Comparison of ENCODE assay signal across 8 cellular contexts in the genomic region with DNA sequence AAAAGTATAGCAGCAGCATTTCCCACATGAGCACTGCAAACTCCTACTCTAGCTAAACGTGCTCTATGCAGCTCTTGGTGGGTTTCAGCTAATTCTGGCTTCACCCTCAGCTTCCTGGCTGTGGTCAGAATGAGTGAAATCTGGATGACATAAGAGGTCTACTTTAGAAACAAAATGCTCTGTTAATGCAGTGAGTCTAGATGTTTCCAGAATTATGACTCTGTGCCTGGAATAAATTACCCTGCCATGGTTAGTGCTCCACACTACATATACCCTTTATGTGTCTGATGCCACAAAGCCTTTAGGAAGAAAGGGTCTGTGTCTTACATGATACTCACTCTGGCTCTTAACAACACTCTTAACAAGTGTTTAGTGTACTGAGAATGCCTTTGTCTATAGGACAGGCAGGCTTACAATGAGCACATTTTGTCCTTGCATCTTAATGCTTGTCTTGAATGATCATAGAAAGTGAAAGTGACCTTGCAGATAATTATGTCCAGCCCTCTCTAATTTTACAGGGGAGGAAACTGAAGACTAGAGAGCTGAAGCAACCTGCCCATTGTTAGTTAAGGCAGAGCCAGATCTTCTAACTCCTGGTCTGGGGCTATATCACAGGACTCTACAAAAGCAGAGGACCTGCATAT. TPM values are rescaled to one million over a fixed set of nuclear protein-coding genes. Genes with fewer than 3 reads are reported as not detected.
A peak's percentile ranks its signal among the peaks of the same experiment; 100 is the strongest.
DNase-seq lines count a peak whose midpoint lies in the region; ATAC-seq and TF ChIP-seq lines count a peak whose summit lies in the region.

No MANE protein-coding gene starts in this region.

- H3K4me3 ChIP-seq in CD4-positive, alpha-beta memory T cell (ENCODE audit: low read length in 2 of 2): no peak overlapping the region
- no peak overlapping the region for H3K4me3 ChIP-seq in vagina

- peak overlapping the region in 5 of 8 donors; percentile 1 to 61 (median 51) for H3K4me3 Mint-ChIP-seq in CD4-positive, alpha-beta memory T cell
- H3K4me3 Mint-ChIP-seq in activated T-helper 1 cell treated with anti-CD3 and anti-CD28 coated beads, Interleukin-12 subunit alpha, Interleukin-12 subunit beta, Interleukin-2, Interleukin-4 antibody, amounts not matched to agents 30 ng/mL and 10 ng/mL and 1 ng/mL, durations not matched to agents 14 hours and 24 hours and 36 hours: peak overlapping the region; percentile 64

- no peaks in the 10 kb centered on the region for H3K9me3 ChIP-seq in CD4-positive, alpha-beta memory T cell (ENCODE audit: control insufficient read depth in 1 of 2, low read length in 2 of 2)
- H3K9me3 ChIP-seq in vagina: no peaks in the 10 kb centered on the region

- H3K36me3 ChIP-seq in CD4-positive, alpha-beta memory T cell (ENCODE audit: insufficient read depth, low read length): peaks cover 52% of the 10 kb centered on the region
- H3K36me3 ChIP-seq in vagina: peaks cover 3 to 51% of the 10 kb centered on the region in 2 donors

- CTCF ChIA-PET in CD4-positive, alpha-beta memory T cell (lab: Charles Lee; ENCODE audit: partially characterized antibody): interaction anchor here (0.9 to 11.7 kb wide), 5 partner anchors 10 to 17 kb away, joined by 3 to 117 read pairs (median 23); no protein-coding TSS in a partner anchor

- no peaks in the 10 kb centered on the region for H3K9me3 Mint-ChIP-seq in CD4-positive, alpha-beta memory T cell
- no peaks in the 10 kb centered on the region for H3K9me3 Mint-ChIP-seq in activated T-helper 1 cell treated with anti-CD3 and anti-CD28 coated beads, Interleukin-12 subunit alpha, Interleukin-12 subunit beta, Interleukin-2, Interleukin-4 antibody, amounts not matched to agents 30 ng/mL and 10 ng/mL and 1 ng/mL, durations not matched to agents 14 hours and 24 hours and 36 hours

- peak; percentile 49 for ATAC-seq in GM19372 (IDR thresholded peaks at IDR 0.05; ENCODE audit: low read depth, unreplicated experiment)
- ATAC-seq in HG03460 (IDR thresholded peaks at IDR 0.05; ENCODE audit: unreplicated experiment): peak; percentile 82

- H3K27me3 Mint-ChIP-seq in CD4-positive, alpha-beta memory T cell: no peaks in the 10 kb centered on the region
- peaks cover 3% of the 10 kb centered on the region for H3K27me3 Mint-ChIP-seq in activated T-helper 1 cell treated with anti-CD3 and anti-CD28 coated beads, Interleukin-12 subunit alpha, Interleukin-12 subunit beta, Interleukin-2, Interleukin-4 antibody, amounts not matched to agents 30 ng/mL and 10 ng/mL and 1 ng/mL, durations not matched to agents 14 hours and 24 hours and 36 hours (ENCODE audit: insufficient read depth)

- TF ChIP-seq CTCF in vagina (IDR thresholded peaks at IDR 0.05): no peak

- peak in 1 of 5 donors; percentile 39 for DNase-seq in CD4-positive, alpha-beta memory T cell
- peak; percentile 39 for DNase-seq in activated T-helper 1 cell treated with anti-CD3 and anti-CD28 coated beads, Interleukin-12 subunit alpha, Interleukin-12 subunit beta, Interleukin-2, Interleukin-4 antibody, amounts not matched to agents 30 ng/mL and 10 ng/mL and 1 ng/mL, durations not matched to agents 14 hours and 24 hours and 36 hours (ENCODE audit: low spot score)
- no peak for DNase-seq in SW480 (ENCODE audit: low spot score)
- no peak for DNase-seq in vagina (ENCODE audit: extremely low spot score in 2 of 2)
- DNase-seq in NCI-H1694 treated with DMSO at 0.1 percent for 48 hours (lab: John Stamatoyannopoulos, UW): no peak
- DNase-seq in GF-D8 (lab: John Stamatoyannopoulos, UW): no peak

- TF ChIP-seq POLR2A in vagina (IDR thresholded peaks at IDR 0.05): no peak

- intact Hi-C loops in CD4-positive, alpha-beta memory T cell (cut with micrococcal nuclease): no loop called here
- intact Hi-C loops in activated T-helper 1 cell treated with anti-CD3 and anti-CD28 coated beads, Interleukin-12 subunit alpha, Interleukin-12 subunit beta, Interleukin-2, Interleukin-4 antibody, amounts not matched to agents 30 ng/mL and 10 ng/mL and 1 ng/mL, durations not matched to agents 14 hours and 24 hours and 36 hours (cut with micrococcal nuclease): loop anchor here (1.0 to 10.0 kb wide), 6 partner anchors 9 to 530 kb away; partner anchors contain the start of genes POGZ and S100A10
- intact Hi-C loops in vagina (cut with DNase I): no loop called here

- H3K4me1 Mint-ChIP-seq in CD4-positive, alpha-beta memory T cell: peaks cover 41 to 59% (median 48%) of the 10 kb centered on the region in 4 donors
- peaks cover 61% of the 10 kb centered on the region for H3K4me1 Mint-ChIP-seq in activated T-helper 1 cell treated with anti-CD3 and anti-CD28 coated beads, Interleukin-12 subunit alpha, Interleukin-12 subunit beta, Interleukin-2, Interleukin-4 antibody, amounts not matched to agents 30 ng/mL and 10 ng/mL and 1 ng/mL, durations not matched to agents 14 hours and 24 hours and 36 hours (ENCODE audit: low read depth)

- H3K27ac ChIP-seq in CD4-positive, alpha-beta memory T cell (ENCODE audit: low read depth, low read length): peak overlapping the region; percentile 6
- H3K27ac ChIP-seq in vagina: no peak overlapping the region

- H3K4me1 ChIP-seq in CD4-positive, alpha-beta memory T cell (ENCODE audit: insufficient read depth, low read length): peaks cover 49% of the 10 kb centered on the region
- H3K4me1 ChIP-seq in vagina: peaks cover 70% of the 10 kb centered on the region

- H3K36me3 Mint-ChIP-seq in CD4-positive, alpha-beta memory T cell: peaks cover 56 to 82% of the 10 kb centered on the region in 2 donors
- H3K36me3 Mint-ChIP-seq in activated T-helper 1 cell treated with anti-CD3 and anti-CD28 coated beads, Interleukin-12 subunit alpha, Interleukin-12 subunit beta, Interleukin-2, Interleukin-4 antibody, amounts not matched to agents 30 ng/mL and 10 ng/mL and 1 ng/mL, durations not matched to agents 14 hours and 24 hours and 36 hours (ENCODE audit: low read depth): peaks cover 65% of the 10 kb centered on the region

- H3K27ac Mint-ChIP-seq in CD4-positive, alpha-beta memory T cell: peak overlapping the region; percentile 21 to 90 (median 62)
- peak overlapping the region; percentile 90 for H3K27ac Mint-ChIP-seq in activated T-helper 1 cell treated with anti-CD3 and anti-CD28 coated beads, Interleukin-12 subunit alpha, Interleukin-12 subunit beta, Interleukin-2, Interleukin-4 antibody, amounts not matched to agents 30 ng/mL and 10 ng/mL and 1 ng/mL, durations not matched to agents 14 hours and 24 hours and 36 hours

- POLR2A ChIA-PET in CD4-positive, alpha-beta memory T cell (lab: Charles Lee; ENCODE audit: partially characterized antibody): interaction anchor here (1.3 to 3.5 kb wide), 2 partner anchors 8 to 50 kb away, joined by 5 to 16 read pairs; partner anchors contain the start of gene S100A10

- H3K27me3 ChIP-seq in CD4-positive, alpha-beta memory T cell (ENCODE audit: insufficient read depth, low read length): no peaks in the 10 kb centered on the region
- no peaks in the 10 kb centered on the region for H3K27me3 ChIP-seq in vagina

RNA-seq across cellular contexts. Expression of gene S100A10, which starts 9.2 kb away (rescaled TPM):
- total RNA-seq in CD4-positive, alpha-beta memory T cell: 100 to 1,000 TPM; 218 to 231 TPM
- polyA plus RNA-seq in CD4-positive, alpha-beta memory T cell: 1,000 to 10,000 TPM in 1 of 2 donors, 100 to 1,000 TPM in 1; 855 to 1,427 TPM
- total RNA-seq in activated T-helper 1 cell treated with anti-CD3 and anti-CD28 coated beads, Interleukin-12 subunit alpha, Interleukin-12 subunit beta, Interleukin-2, Interleukin-4 antibody, amounts not matched to agents 30 ng/mL and 10 ng/mL and 1 ng/mL, durations not matched to agents 14 hours and 24 hours and 36 hours: 105 and 106 TPM in 2 replicates
- 176 TPM for total RNA-seq in vagina

RNA-seq across cellular contexts. Expression of gene S100A11, which starts 52.4 kb away (rescaled TPM):
- total RNA-seq in CD4-positive, alpha-beta memory T cell: 100 to 1,000 TPM; 239 to 247 TPM
- polyA plus RNA-seq in CD4-positive, alpha-beta memory T cell: 1,000 to 10,000 TPM in 1 of 2 donors, 100 to 1,000 TPM in 1; 610 to 1,204 TPM
- total RNA-seq in activated T-helper 1 cell treated with anti-CD3 and anti-CD28 coated beads, Interleukin-12 subunit alpha, Interleukin-12 subunit beta, Interleukin-2, Interleukin-4 antibody, amounts not matched to agents 30 ng/mL and 10 ng/mL and 1 ng/mL, durations not matched to agents 14 hours and 24 hours and 36 hours: 203 and 205 TPM in 2 replicates
- 559 TPM for total RNA-seq in vagina
